ENCODE assay signal across 1 cellular context in genomic region chr1:19206947-19207346, GRCh38.
TF ChIP-seq lines count a peak whose summit lies in the region.

No MANE protein-coding gene starts in this region.

TF ChIP-seq in WTC11, 78 proteins besides CTCF, POLR2A, EP300 and RAD21 (continued from another document):
- no peak for TF ChIP-seq TEAD4 (CRISPR knock-in tag; IDR thresholded peaks at IDR 0.05)
- TF ChIP-seq ZNF423 (CRISPR knock-in tag; IDR thresholded peaks at IDR 0.05): no peak
- no peak for TF ChIP-seq ZNF219 (CRISPR knock-in tag; IDR thresholded peaks at IDR 0.05; ENCODE audit: borderline replicate concordance)
- no peak for TF ChIP-seq TP53 (CRISPR knock-in tag; IDR thresholded peaks at IDR 0.05)
- TF ChIP-seq IRF2 (CRISPR knock-in tag; IDR thresholded peaks at IDR 0.05; ENCODE audit: borderline replicate concordance, low read depth): no peak
- TF ChIP-seq ZNF121 (CRISPR knock-in tag; IDR thresholded peaks at IDR 0.05): no peak
- TF ChIP-seq GTF2I (CRISPR knock-in tag; conservative IDR thresholded peaks at IDR 0.05): no peak
- TF ChIP-seq PRRX2 (CRISPR knock-in tag; IDR thresholded peaks at IDR 0.05): no peak
- TF ChIP-seq ETV6 (CRISPR knock-in tag; IDR thresholded peaks at IDR 0.05): no peak
- TF ChIP-seq STAT6 (CRISPR knock-in tag; conservative IDR thresholded peaks at IDR 0.05; ENCODE audit: low read depth): no peak
